10 cellular contexts compared by ENCODE assay signal in genomic region chr1:67367370-67368345, GRCh38.
DNase-seq lines count a peak whose midpoint lies in the region; ATAC-seq and TF ChIP-seq lines count a peak whose summit lies in the region.
"Had no signal": no experiment of that assay in that cellular context is flagged by ENCODE, and none has a peak within 500 bp of the region (broad histone marks: within the 10 kb centered on the region; RNA-seq: fewer than 3 reads in every experiment).

No MANE protein-coding gene starts in this region.

- TF ChIP-seq POLR2A in GM18505 (IDR thresholded peaks at IDR 0.05; ENCODE audit: borderline replicate concordance, extremely low read depth, insufficient read depth, insufficient read length): no peak

- DNase-seq in DMS153 (lab: John Stamatoyannopoulos, UW) (peak; percentile 39), LoVo (ENCODE audit: low spot score) (peak; percentile 73), left kidney (ENCODE audit: low read depth, low spot score) (peak; percentile 19), RKO (ENCODE audit: low spot score) (no peak)
- DNase-seq: islet precursor cell had no signal

- peak; percentile 32; the same call in 1 of the 2 replicates for TF ChIP-seq CTCF in VCaP (conservative IDR thresholded peaks at IDR 0.05)

- no peak for ATAC-seq in GM19324 (IDR thresholded peaks at IDR 0.05; ENCODE audit: low FRiP score, unreplicated experiment)
- no peak for ATAC-seq in HG03135 (IDR thresholded peaks at IDR 0.05; ENCODE audit: unreplicated experiment)
- no peak for ATAC-seq in GM18505 (IDR thresholded peaks at IDR 0.05; ENCODE audit: unreplicated experiment)
- ATAC-seq: WTC11 had no signal

- H3K27ac ChIP-seq in VCaP: no peak overlapping the region
